ENCODE assay signal across 1 cellular context in the genomic region with DNA sequence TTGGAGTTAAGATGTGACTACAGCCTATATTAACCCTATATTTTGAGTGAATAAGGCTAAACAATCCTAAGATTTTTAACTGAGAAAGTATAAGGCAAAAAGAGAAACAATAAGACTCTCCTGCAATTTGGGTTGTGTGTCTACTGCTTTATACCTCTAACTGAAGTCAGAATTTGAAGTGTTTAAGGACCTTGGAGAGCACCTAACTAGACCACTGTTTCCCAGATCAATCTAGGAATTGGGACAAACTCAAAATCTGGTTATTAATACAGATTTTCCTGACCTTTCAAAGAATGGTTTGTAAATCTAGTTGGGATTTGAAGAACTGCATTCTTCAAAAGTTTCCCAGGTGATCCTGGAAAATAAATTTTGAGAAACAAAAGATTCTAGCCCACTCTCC.
TF ChIP-seq lines count a peak whose summit lies in the region.

No MANE protein-coding gene starts in this region.

TF ChIP-seq in HepG2, 621 proteins besides CTCF, POLR2A, EP300 and RAD21 (continued from another document):
- TF ChIP-seq ZFAT (CRISPR knock-in tag; conservative IDR thresholded peaks at IDR 0.05) (no peak), TEF (CRISPR knock-in tag; IDR thresholded peaks at IDR 0.05) (no peak), ZBTB20 (CRISPR knock-in tag; IDR thresholded peaks at IDR 0.05; ENCODE audit: borderline replicate concordance, low read depth) (no peak), ZBTB7B (CRISPR knock-in tag; IDR thresholded peaks at IDR 0.05) (no peak), SNAPC4 (CRISPR knock-in tag; IDR thresholded peaks at IDR 0.05) (no peak), IRF2 (CRISPR knock-in tag; IDR thresholded peaks at IDR 0.05) (no peak)
- TF ChIP-seq, protein P1, sequence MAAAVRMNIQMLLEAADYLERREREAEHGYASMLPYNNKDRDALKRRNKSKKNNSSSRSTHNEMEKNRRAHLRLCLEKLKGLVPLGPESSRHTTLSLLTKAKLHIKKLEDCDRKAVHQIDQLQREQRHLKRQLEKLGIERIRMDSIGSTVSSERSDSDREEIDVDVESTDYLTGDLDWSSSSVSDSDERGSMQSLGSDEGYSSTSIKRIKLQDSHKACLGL (CRISPR knock-in tag; IDR thresholded peaks at IDR 0.05) = no peak
